In the genomic region with DNA sequence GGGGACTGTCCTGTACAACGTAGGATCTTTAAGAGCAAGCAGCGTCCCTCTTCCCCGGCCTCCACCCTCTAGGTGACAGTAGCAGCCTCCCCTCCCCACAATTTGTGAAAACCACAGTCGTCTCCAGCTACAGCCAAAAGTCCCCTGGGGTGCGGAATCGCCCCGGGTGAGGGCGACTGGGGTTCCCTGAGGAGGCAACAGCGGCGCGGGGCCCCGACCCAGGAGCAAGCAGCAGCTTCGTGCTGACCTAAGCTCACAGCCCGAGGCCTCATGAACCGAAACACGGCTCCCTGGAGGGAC, we compare ENCODE assay signal across 8 cellular contexts. TPM values are rescaled to one million over a fixed set of nuclear protein-coding genes. Genes with fewer than 3 reads are reported as not detected.
A peak's percentile ranks its signal among the peaks of the same experiment; 100 is the strongest.
DNase-seq lines count a peak whose midpoint lies in the region; ATAC-seq and TF ChIP-seq lines count a peak whose summit lies in the region.

No MANE protein-coding gene starts in this region.

- peak overlapping the region; percentile 93 for H3K4me3 ChIP-seq in skeletal muscle satellite cell (ENCODE audit: low read length)

- H3K9me3 ChIP-seq in T-helper 17 cell (ENCODE audit: control insufficient read depth, low read length, poor library complexity, severe bottlenecking), result no peaks in the 10 kb centered on the region
- no peaks in the 10 kb centered on the region for H3K9me3 ChIP-seq in skeletal muscle satellite cell (replicated peaks; ENCODE audit: low read length)

- peak; percentile 40 for DNase-seq in NCI-H2171 (lab: John Stamatoyannopoulos, UW)
- DNase-seq in NCI-H2171 treated with DMSO at 0.1 percent for 48 hours (lab: John Stamatoyannopoulos, UW), result no peak
- DNase-seq in T-helper 17 cell, result no peak
- peak in 1 of 2 donors; percentile 11 for DNase-seq in foreskin keratinocyte
- DNase-seq in HEK293T (ENCODE audit: extremely low spot score), result no peak
- no peak for DNase-seq in NCI-H748 treated with DMSO at 0.1 percent for 48 hours (lab: John Stamatoyannopoulos, UW)

- H3K27me3 Mint-ChIP-seq in T-helper 17 cell, result no peaks in the 10 kb centered on the region

- peaks cover 11% of the 10 kb centered on the region for H3K36me3 ChIP-seq in skeletal muscle satellite cell (ENCODE audit: insufficient read depth, low read length)

- peak; percentile 18 for ATAC-seq in HG02852 (IDR thresholded peaks at IDR 0.05; ENCODE audit: unreplicated experiment)
- peak; percentile 0 for ATAC-seq in T-helper 17 cell
- ATAC-seq in foreskin keratinocyte, result peak; percentile 3

- CTCF ChIA-PET in HEK293T (lab: Yijun Ruan, JAX), result no interaction called here

- H3K27ac Mint-ChIP-seq in T-helper 17 cell, result peak overlapping the region; percentile 89

- H3K4me3 Mint-ChIP-seq in T-helper 17 cell, result peak overlapping the region; percentile 89

- peak overlapping the region; percentile 97 for H3K9ac ChIP-seq in skeletal muscle satellite cell (ENCODE audit: low read depth, low read length)

- H3K27ac ChIP-seq in foreskin keratinocyte, result peak overlapping the region; percentile 71

- H3K36me3 Mint-ChIP-seq in T-helper 17 cell (ENCODE audit: low read depth), result no peaks in the 10 kb centered on the region

- peaks cover 21% of the 10 kb centered on the region for H3K4me1 Mint-ChIP-seq in T-helper 17 cell

- H3K27me3 ChIP-seq in foreskin keratinocyte (no peaks in the 10 kb centered on the region), skeletal muscle satellite cell (ENCODE audit: control insufficient read depth, insufficient read depth, low read length) (no peaks in the 10 kb centered on the region)

- H3K4me1 ChIP-seq in foreskin keratinocyte (no peaks in the 10 kb centered on the region), skeletal muscle satellite cell (ENCODE audit: control insufficient read depth, insufficient read depth, low read length) (no peaks in the 10 kb centered on the region)

- POLR2A ChIA-PET in HEK293T (lab: Yijun Ruan, JAX), result no interaction called here

- TF ChIP-seq CTCF in foreskin keratinocyte (conservative IDR thresholded peaks at IDR 0.05), result no peak

- H3K4me2 ChIP-seq in skeletal muscle satellite cell (ENCODE audit: low read length), result peak overlapping the region; percentile 93

TF ChIP-seq in HEK293T, 16 proteins besides CTCF, POLR2A, EP300 and RAD21:
- no peak for TF ChIP-seq L3MBTL2 (conservative IDR thresholded peaks at IDR 0.05)
- no peak for TF ChIP-seq FOXK2 (IDR thresholded peaks at IDR 0.05)
- TF ChIP-seq FOXA1 (IDR thresholded peaks at IDR 0.05), result no peak
TF ChIP-seq in HEK293T: peak in this region for 0.

RNA-seq across cellular contexts. Expression of a gene that starts 0.3 kb away (rescaled TPM):
- 10 to 100 TPM; 22.1 to 27.0 TPM for total RNA-seq in T-helper 17 cell
- 10.8 and 11.5 TPM in 2 replicates for total RNA-seq in foreskin keratinocyte
- polyA plus RNA-seq in foreskin keratinocyte, result 3.0 and 3.6 TPM in 2 replicates
- total RNA-seq in skeletal muscle satellite cell (2012; rRNA removed), result 11.7 and 12.7 TPM in 2 replicates

RNA-seq across cellular contexts. Expression of a gene that starts 0.4 kb away (rescaled TPM):
- total RNA-seq in T-helper 17 cell (not detected), foreskin keratinocyte (not detected in 2 replicates)
- polyA plus RNA-seq in foreskin keratinocyte, result not detected in 2 replicates
- total RNA-seq in skeletal muscle satellite cell (2012; rRNA removed), result not detected in 2 replicates
